Comparison of ENCODE assay signal across 14 cellular contexts in genomic region chr16:85563031-85563430, GRCh38. TPM values are rescaled to one million over a fixed set of nuclear protein-coding genes. Genes with fewer than 3 reads are reported as not detected.
DNase-seq lines count a peak whose midpoint lies in the region; ATAC-seq and TF ChIP-seq lines count a peak whose summit lies in the region.
"Had no signal": no experiment of that assay in that cellular context is flagged by ENCODE, and none has a peak within 500 bp of the region (broad histone marks: within the 10 kb centered on the region; RNA-seq: fewer than 3 reads in every experiment).

No MANE protein-coding gene starts in this region.

- TF ChIP-seq CTCF in HL-60 (IDR thresholded peaks at IDR 0.05; ENCODE audit: insufficient read depth, low read length) (no peak), brain (conservative IDR thresholded peaks at IDR 0.05) (no peak), lower leg skin (IDR thresholded peaks at IDR 0.05) (no peak)

- H3K4me3 ChIP-seq in HL-60 (replicated peaks; ENCODE audit: insufficient read depth, low read length) (no peak overlapping the region), lower leg skin (ENCODE audit: low read depth, poor library complexity, severe bottlenecking) (no peak overlapping the region)

- peak overlapping the region; percentile 46; the same call in 1 of the 2 replicates for H3K27ac ChIP-seq in HL-60 (replicated peaks)

- DNase-seq in HL-60 (ENCODE audit: low read depth in 1 of 2, low spot score in 1 of 2) (no peak), memory B cell (ENCODE audit: low spot score in 2 of 2) (no peak), lower leg skin (ENCODE audit: low spot score in 2 of 2) (no peak), NCI-H524 (lab: John Stamatoyannopoulos, UW) (no peak)
- no peak for DNase-seq in stimulated activated effector memory CD8-positive, alpha-beta T cell treated with anti-CD3 and anti-CD28 coated beads, Interleukin-12 subunit alpha, Interleukin-12 subunit beta, amount 100 ng/mL, for 72 hours (ENCODE audit: low spot score in 2 of 2)
- DNase-seq in activated CD8-positive, alpha-beta memory T cell treated with anti-CD3 and anti-CD28 coated beads for 24 hours = no peak
- DNase-seq: activated CD4-positive, CD25-positive, alpha-beta regulatory T cell treated with anti-CD3 and anti-CD28 coated beads, Interleukin-2, amount 50 U/mL, for 72 hours; activated T-cell treated with anti-CD3 and anti-CD28 coated beads, Interleukin-2, amount 50 U/mL, for 72 hours; erythroblast; NCI-H1105 treated with DMSO at 0.1 percent for 48 hours; stimulated activated CD4-positive, alpha-beta T cell treated with anti-CD3 and anti-CD28 coated beads, Interleukin-4, amount 100 ng/mL, for 1 hour; stimulated activated naive CD8-positive, alpha-beta T cell treated with anti-CD3 and anti-CD28 coated beads, Interleukin-15, Interleukin-2, amounts not matched to agents 100 U/mL and 50 U/mL, for 24 hours had no signal

- TF ChIP-seq POLR2A in lower leg skin (IDR thresholded peaks at IDR 0.05) = no peak

- intact Hi-C loops in lower leg skin (cut with DNase I; ENCODE audit: low total_unique reads) = no loop called here

- H3K36me3 Mint-ChIP-seq in brain (peaks cover 9% of the 10 kb centered on the region), memory B cell (peaks cover 1% of the 10 kb centered on the region)
- H3K36me3 Mint-ChIP-seq in stimulated activated effector memory CD8-positive, alpha-beta T cell treated with anti-CD3 and anti-CD28 coated beads, Interleukin-12 subunit alpha, Interleukin-12 subunit beta, amount 100 ng/mL, for 72 hours = peaks cover 23% of the 10 kb centered on the region

- H3K4me3 Mint-ChIP-seq in brain (peak overlapping the region; percentile 62 to 94 (median 80)), memory B cell (no peak overlapping the region)
- H3K4me3 Mint-ChIP-seq in stimulated activated effector memory CD8-positive, alpha-beta T cell treated with anti-CD3 and anti-CD28 coated beads, Interleukin-12 subunit alpha, Interleukin-12 subunit beta, amount 100 ng/mL, for 72 hours = peak overlapping the region; percentile 14

- no peaks in the 10 kb centered on the region for H3K27me3 ChIP-seq in HL-60 (ENCODE audit: insufficient read depth, poor library complexity, severe bottlenecking)

- peaks cover 9% of the 10 kb centered on the region for H3K27me3 Mint-ChIP-seq in brain
- no peaks in the 10 kb centered on the region for H3K27me3 Mint-ChIP-seq in memory B cell

- ATAC-seq in memory B cell (ENCODE audit: low read depth) = no peak
- ATAC-seq in stimulated activated effector memory CD8-positive, alpha-beta T cell treated with anti-CD3 and anti-CD28 coated beads, Interleukin-12 subunit alpha, Interleukin-12 subunit beta, amount 100 ng/mL, for 72 hours = no peak
- ATAC-seq in GM21717 (IDR thresholded peaks at IDR 0.05; ENCODE audit: unreplicated experiment) = no peak
- ATAC-seq: stimulated activated naive CD8-positive, alpha-beta T cell treated with anti-CD3 and anti-CD28 coated beads, Interleukin-15, Interleukin-2, amounts not matched to agents 100 U/mL and 50 U/mL, for 24 hours had no signal

- H3K27ac Mint-ChIP-seq in brain (peak overlapping the region; percentile 69 to 98 (median 95)), memory B cell (peak overlapping the region; percentile 50)
- H3K27ac Mint-ChIP-seq in stimulated activated effector memory CD8-positive, alpha-beta T cell treated with anti-CD3 and anti-CD28 coated beads, Interleukin-12 subunit alpha, Interleukin-12 subunit beta, amount 100 ng/mL, for 72 hours = peak overlapping the region; percentile 48
- H3K27ac Mint-ChIP-seq: activated T-cell treated with anti-CD3 and anti-CD28 coated beads, Interleukin-2, amount 50 U/mL, for 72 hours had no signal

- H3K4me1 Mint-ChIP-seq in brain (peaks cover 100% of the 10 kb centered on the region), memory B cell (peaks cover 42% of the 10 kb centered on the region)
- peaks cover 93% of the 10 kb centered on the region for H3K4me1 Mint-ChIP-seq in stimulated activated effector memory CD8-positive, alpha-beta T cell treated with anti-CD3 and anti-CD28 coated beads, Interleukin-12 subunit alpha, Interleukin-12 subunit beta, amount 100 ng/mL, for 72 hours

- H3K9me3 Mint-ChIP-seq in brain (peaks cover 0 to 7% (median 4%) of the 10 kb centered on the region in 5 experiments), memory B cell (no peaks in the 10 kb centered on the region)
- no peaks in the 10 kb centered on the region for H3K9me3 Mint-ChIP-seq in stimulated activated effector memory CD8-positive, alpha-beta T cell treated with anti-CD3 and anti-CD28 coated beads, Interleukin-12 subunit alpha, Interleukin-12 subunit beta, amount 100 ng/mL, for 72 hours
- H3K9me3 Mint-ChIP-seq: activated T-cell treated with anti-CD3 and anti-CD28 coated beads, Interleukin-2, amount 50 U/mL, for 72 hours had no signal

- WGBS in lower leg skin, 2 donors = 75 to 80% methylated on average over 8 of the region's 8 CpGs

RNA-seq across cellular contexts. Expression of gene GSE1, which starts 50.1 kb away (rescaled TPM):
- 127 TPM for polyA plus RNA-seq in brain (ENCODE audit: insufficient read depth, low read depth, low replicate concordance)
- 100 to 1,000 TPM in 1 of 4 donors, 10 to 100 TPM in 3; 62.9 to 113 (median 69.9) TPM for total RNA-seq in lower leg skin
